In the genomic region with DNA sequence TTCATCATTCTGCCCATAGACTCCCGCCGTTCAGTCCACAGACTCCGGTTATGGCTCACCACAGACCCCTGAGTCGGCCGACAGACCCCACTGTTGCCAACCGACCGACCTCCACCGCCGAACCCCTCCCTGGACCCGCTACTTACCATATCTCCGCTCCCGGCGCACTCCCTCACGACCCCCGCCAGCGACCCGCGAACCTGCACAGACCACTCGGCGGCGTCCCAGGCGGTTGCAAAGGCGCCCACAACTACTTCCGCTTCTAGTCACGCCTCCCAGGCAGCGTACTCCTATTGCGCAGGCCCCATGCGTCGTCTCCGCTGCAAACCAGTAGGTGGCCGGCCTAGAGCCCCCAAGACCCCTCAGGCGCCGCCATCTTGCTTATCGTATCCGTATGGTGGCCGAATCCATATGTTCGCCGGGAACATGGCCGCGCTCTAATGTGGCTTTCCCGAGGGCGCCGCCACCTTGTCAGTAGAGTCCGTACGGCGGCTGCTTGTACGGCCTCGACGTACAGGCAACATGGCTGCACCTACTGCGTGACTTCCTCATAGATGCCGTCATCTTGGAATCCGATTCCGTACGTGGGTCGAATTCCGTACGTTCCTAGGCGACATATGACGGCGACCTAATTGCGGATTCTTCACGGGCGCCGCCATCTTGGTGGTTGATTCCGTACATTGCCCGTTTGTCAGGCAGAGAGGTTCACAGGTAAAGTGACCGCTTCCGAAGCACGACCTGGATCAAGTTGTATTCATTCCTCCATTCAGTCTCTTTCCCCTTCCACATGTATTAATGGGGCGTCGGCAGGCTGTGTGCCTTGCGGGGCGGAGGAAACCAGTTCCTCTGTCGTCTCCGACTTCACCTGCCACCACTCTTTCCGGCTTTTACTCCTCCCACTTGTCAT, we compare ENCODE assay signal across 8 cellular contexts. TPM values are rescaled to one million over a fixed set of nuclear protein-coding genes. Genes with fewer than 3 reads are reported as not detected.
DNase-seq lines count a peak whose midpoint lies in the region; ATAC-seq and TF ChIP-seq lines count a peak whose summit lies in the region.

A gene (minus strand): TSS at position 252 of the 907 bp plus-strand sequence. CDS start 103 bp downstream, at position 149.

- H3K4me3 ChIP-seq in SK-N-SH (ENCODE audit: low read depth in 2 of 2, low read length in 1 of 2): peak within 1 kb of the TSS; percentile 95 to 97
- H3K4me3 ChIP-seq in suprapubic skin: peak within 1 kb of the TSS; percentile 88

- H3K27ac ChIP-seq in SK-N-SH (ENCODE audit: low read depth in 2 of 2, low read length in 1 of 2): peak within 1 kb of the TSS; percentile 57 to 84; a peak in 3 of 4 replicates
- peak within 1 kb of the TSS; percentile 65 for H3K27ac ChIP-seq in suprapubic skin

- H3K79me2 ChIP-seq in SK-N-SH (ENCODE audit: insufficient read depth): peaks cover 18% of the 10 kb centered on the region; the same call in 1 of the 2 replicates

- peak; percentile 10; the same call in 1 of the 2 replicates for TF ChIP-seq RAD21 in SK-N-SH (IDR thresholded peaks at IDR 0.05; ENCODE audit: low read length)

- CTCF ChIA-PET in SK-N-SH (lab: Yijun Ruan, JAX): interaction anchor here (2.0 kb wide), 1 partner anchor 69 kb away, joined by 9 read pairs; no protein-coding TSS in a partner anchor

- no peaks in the 10 kb centered on the region for H3K9me2 ChIP-seq in SK-N-SH

- no peaks in the 10 kb centered on the region for H4K20me1 ChIP-seq in SK-N-SH (ENCODE audit: insufficient read depth)

- peak; percentile 88 for ATAC-seq in HG02588 (IDR thresholded peaks at IDR 0.05; ENCODE audit: unreplicated experiment)

- TF ChIP-seq EP300 in SK-N-SH (IDR thresholded peaks at IDR 0.05; ENCODE audit: borderline replicate concordance in 1 of 2, low read depth in 1 of 2, low read length in 1 of 2): no peak
- TF ChIP-seq EP300 in suprapubic skin (IDR thresholded peaks at IDR 0.05): peak; percentile 31

- no peaks in the 10 kb centered on the region for H3K27me3 ChIP-seq in SK-N-SH (ENCODE audit: insufficient read depth)
- H3K27me3 ChIP-seq in suprapubic skin: no peaks in the 10 kb centered on the region

- no peak for TF ChIP-seq POLR2A in suprapubic skin (IDR thresholded peaks at IDR 0.05)

- POLR2A ChIA-PET in SK-N-SH (lab: Yijun Ruan, JAX): no interaction called here

- peak; percentile 89 for DNase-seq in GM10266 (ENCODE audit: extremely low spot score)
- peak; percentile 99 for DNase-seq in NCI-H1048 (lab: John Stamatoyannopoulos, UW)
- DNase-seq in SK-N-SH: peak; percentile 93
- DNase-seq in activated naive CD4-positive, alpha-beta T cell treated with anti-CD3 and anti-CD28 coated beads, Interleukin-2, amount 50 U/mL, for 16 hours: peak; percentile 97
- DNase-seq in germinal center (ENCODE audit: low spot score): peak; percentile 93
- peak; percentile 83 to 100 (median 98) for DNase-seq in nucleus accumbens (lab: John Stamatoyannopoulos, UW)
- peak; percentile 98 to 99 for DNase-seq in suprapubic skin (ENCODE audit: low spot score in 2 of 2)

- peak within 1 kb of the TSS; percentile 87 for H3K4me2 ChIP-seq in SK-N-SH

- H3K36me3 ChIP-seq in SK-N-SH (replicated peaks in 1 of 2; ENCODE audit: control insufficient read depth in 1 of 2, insufficient read depth in 2 of 2, low read length in 1 of 2) (peaks cover 5 to 33% of the 10 kb centered on the region in 2 experiments), suprapubic skin (peaks cover 33% of the 10 kb centered on the region)

- no peaks in the 10 kb centered on the region for H3K9me3 ChIP-seq in SK-N-SH
- no peaks in the 10 kb centered on the region for H3K9me3 ChIP-seq in suprapubic skin

- TF ChIP-seq CTCF in GM10266 (IDR thresholded peaks at IDR 0.05; ENCODE audit: control insufficient read depth, insufficient read depth, low read depth, missing control alignments) (peak; percentile 65), SK-N-SH (IDR thresholded peaks at IDR 0.05) (peak; percentile 47), suprapubic skin (IDR thresholded peaks at IDR 0.05) (peak; percentile 32 to 46)

- H3K9ac ChIP-seq in SK-N-SH: peak within 1 kb of the TSS; percentile 69

- H3K4me1 ChIP-seq in SK-N-SH (ENCODE audit: control insufficient read depth in 1 of 2, insufficient read depth in 2 of 2, low read depth in 1 of 2, low read length in 1 of 2) (peaks cover 0 to 9% of the 10 kb centered on the region in 2 experiments; a peak in 1 of 4 replicates), suprapubic skin (peaks cover 18% of the 10 kb centered on the region)

- WGBS in SK-N-SH (ENCODE audit: low lambda C conversion rate): 1% methylated on average over 32 of the region's 76 CpGs
- under 1% methylated on average over 36 of the region's 76 CpGs for WGBS in suprapubic skin

- no peaks in the 10 kb centered on the region for H3F3A ChIP-seq in SK-N-SH (replicated peaks; ENCODE audit: insufficient read depth)

- peak within 1 kb of the TSS; percentile 95 for H2AFZ ChIP-seq in SK-N-SH (ENCODE audit: low read depth)

TF ChIP-seq in SK-N-SH, 30 proteins besides CTCF, POLR2A, EP300 and RAD21 (continues in another document):
- TF ChIP-seq, protein P1, sequence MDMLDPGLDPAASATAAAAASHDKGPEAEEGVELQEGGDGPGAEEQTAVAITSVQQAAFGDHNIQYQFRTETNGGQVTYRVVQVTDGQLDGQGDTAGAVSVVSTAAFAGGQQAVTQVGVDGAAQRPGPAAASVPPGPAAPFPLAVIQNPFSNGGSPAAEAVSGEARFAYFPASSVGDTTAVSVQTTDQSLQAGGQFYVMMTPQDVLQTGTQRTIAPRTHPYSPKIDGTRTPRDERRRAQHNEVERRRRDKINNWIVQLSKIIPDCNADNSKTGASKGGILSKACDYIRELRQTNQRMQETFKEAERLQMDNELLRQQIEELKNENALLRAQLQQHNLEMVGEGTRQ (IDR thresholded peaks at IDR 0.05; ENCODE audit: borderline replicate concordance, low read depth, low read length): no peak
- TF ChIP-seq FOXJ3 (CRISPR knock-in tag; IDR thresholded peaks at IDR 0.05) (no peak), NFIC (IDR thresholded peaks at IDR 0.05; ENCODE audit: borderline replicate concordance) (no peak), GATA2 (CRISPR knock-in tag; IDR thresholded peaks at IDR 0.05) (no peak), TCF12 (IDR thresholded peaks at IDR 0.05) (peak; percentile 35; the same call in 1 of the 2 replicates), POLR2AphosphoS5 (IDR thresholded peaks at IDR 0.05; ENCODE audit: low read depth, low read length) (peak; percentile 68; the same call in 1 of the 2 replicates), GABPA (IDR thresholded peaks at IDR 0.05; ENCODE audit: low read depth) (peak; percentile 80), RFX5 (IDR thresholded peaks at IDR 0.05; ENCODE audit: low read length) (peak; percentile 35; the same call in 1 of the 2 replicates), MEF2A (IDR thresholded peaks at IDR 0.05; ENCODE audit: borderline replicate concordance, low read depth) (no peak), RXRA (IDR thresholded peaks at IDR 0.05; ENCODE audit: borderline replicate concordance, low read depth) (no peak), JUND (IDR thresholded peaks at IDR 0.05) (no peak), MXI1 (IDR thresholded peaks at IDR 0.05; ENCODE audit: low read depth, low read length) (peak; percentile 82), EZH2phosphoT487 (IDR thresholded peaks at IDR 0.05; ENCODE audit: borderline replicate concordance, low read depth) (no peak), YY1 (IDR thresholded peaks at IDR 0.05; ENCODE audit: low read depth) (peak; percentile 100), RCOR1 (IDR thresholded peaks at IDR 0.05; ENCODE audit: low read length) (no peak), NRF1 (IDR thresholded peaks at IDR 0.05; ENCODE audit: low read depth, low read length) (peak; percentile 85)
- TF ChIP-seq, protein P2, sequence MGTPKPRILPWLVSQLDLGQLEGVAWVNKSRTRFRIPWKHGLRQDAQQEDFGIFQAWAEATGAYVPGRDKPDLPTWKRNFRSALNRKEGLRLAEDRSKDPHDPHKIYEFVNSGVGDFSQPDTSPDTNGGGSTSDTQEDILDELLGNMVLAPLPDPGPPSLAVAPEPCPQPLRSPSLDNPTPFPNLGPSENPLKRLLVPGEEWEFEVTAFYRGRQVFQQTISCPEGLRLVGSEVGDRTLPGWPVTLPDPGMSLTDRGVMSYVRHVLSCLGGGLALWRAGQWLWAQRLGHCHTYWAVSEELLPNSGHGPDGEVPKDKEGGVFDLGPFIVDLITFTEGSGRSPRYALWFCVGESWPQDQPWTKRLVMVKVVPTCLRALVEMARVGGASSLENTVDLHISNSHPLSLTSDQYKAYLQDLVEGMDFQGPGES (IDR thresholded peaks at IDR 0.05; ENCODE audit: low read depth, low read length): no peak
- TF ChIP-seq, protein P3, sequence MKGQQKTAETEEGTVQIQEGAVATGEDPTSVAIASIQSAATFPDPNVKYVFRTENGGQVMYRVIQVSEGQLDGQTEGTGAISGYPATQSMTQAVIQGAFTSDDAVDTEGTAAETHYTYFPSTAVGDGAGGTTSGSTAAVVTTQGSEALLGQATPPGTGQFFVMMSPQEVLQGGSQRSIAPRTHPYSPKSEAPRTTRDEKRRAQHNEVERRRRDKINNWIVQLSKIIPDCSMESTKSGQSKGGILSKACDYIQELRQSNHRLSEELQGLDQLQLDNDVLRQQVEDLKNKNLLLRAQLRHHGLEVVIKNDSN (IDR thresholded peaks at IDR 0.05; ENCODE audit: borderline replicate concordance, low read depth): no peak
- TF ChIP-seq, protein P4, sequence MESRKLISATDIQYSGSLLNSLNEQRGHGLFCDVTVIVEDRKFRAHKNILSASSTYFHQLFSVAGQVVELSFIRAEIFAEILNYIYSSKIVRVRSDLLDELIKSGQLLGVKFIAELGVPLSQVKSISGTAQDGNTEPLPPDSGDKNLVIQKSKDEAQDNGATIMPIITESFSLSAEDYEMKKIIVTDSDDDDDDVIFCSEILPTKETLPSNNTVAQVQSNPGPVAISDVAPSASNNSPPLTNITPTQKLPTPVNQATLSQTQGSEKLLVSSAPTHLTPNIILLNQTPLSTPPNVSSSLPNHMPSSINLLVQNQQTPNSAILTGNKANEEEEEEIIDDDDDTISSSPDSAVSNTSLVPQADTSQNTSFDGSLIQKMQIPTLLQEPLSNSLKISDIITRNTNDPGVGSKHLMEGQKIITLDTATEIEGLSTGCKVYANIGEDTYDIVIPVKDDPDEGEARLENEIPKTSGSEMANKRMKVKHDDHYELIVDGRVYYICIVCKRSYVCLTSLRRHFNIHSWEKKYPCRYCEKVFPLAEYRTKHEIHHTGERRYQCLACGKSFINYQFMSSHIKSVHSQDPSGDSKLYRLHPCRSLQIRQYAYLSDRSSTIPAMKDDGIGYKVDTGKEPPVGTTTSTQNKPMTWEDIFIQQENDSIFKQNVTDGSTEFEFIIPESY (IDR thresholded peaks at IDR 0.05; ENCODE audit: borderline replicate concordance, low read depth): no peak

RNA-seq across cellular contexts. Expression of the gene that starts here (rescaled TPM):
- polyA plus RNA-seq in SK-N-SH (2012; rRNA removed): 119 and 128 TPM in 2 replicates
- polyA plus RNA-seq in SK-N-SH (2012; cell fraction: cytosol; rRNA removed): 30.4 and 49.9 TPM in 2 replicates
- 537 and 601 TPM in 2 replicates for polyA plus RNA-seq in SK-N-SH (2012; cell fraction: nucleus; rRNA removed)
- 100 to 1,000 TPM; 102 to 193 (median 107) TPM for total RNA-seq in suprapubic skin

Comparison
In these comparisons a context has a peak if more than half of its experiments do, and no peak if none do; other contexts are left out.
1. Peak in every context shown above with its lines: DNase-seq, ATAC-seq, H3K4me3 ChIP-seq and H3K27ac ChIP-seq.